15 cellular contexts compared by ENCODE assay signal in the genomic region with DNA sequence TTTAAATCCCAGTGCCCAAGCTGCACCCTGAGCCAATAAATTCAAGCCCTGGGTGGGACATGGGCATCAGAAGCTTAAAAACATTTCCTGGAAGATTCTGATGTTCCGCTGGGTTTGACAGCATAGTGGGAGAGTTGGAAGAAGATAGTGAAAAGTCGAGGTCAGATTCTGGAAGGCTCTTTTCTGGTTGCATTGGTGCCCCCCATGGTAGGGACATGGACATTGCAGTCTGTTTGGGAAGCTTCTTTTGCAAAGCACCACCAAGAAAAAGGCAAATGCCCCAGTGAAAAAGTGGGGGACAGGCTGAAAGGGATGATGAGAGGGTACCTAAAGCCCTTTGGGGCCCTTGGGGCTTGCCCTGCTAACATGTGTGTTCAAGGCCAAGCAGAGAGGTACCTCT. TPM values are rescaled to one million over a fixed set of nuclear protein-coding genes. Genes with fewer than 3 reads are reported as not detected.
A peak's percentile ranks its signal among the peaks of the same experiment; 100 is the strongest.
DNase-seq lines count a peak whose midpoint lies in the region; ATAC-seq and TF ChIP-seq lines count a peak whose summit lies in the region.
"Had no signal": no experiment of that assay in that cellular context is flagged by ENCODE, and none has a peak within 500 bp of the region (broad histone marks: within the 10 kb centered on the region; RNA-seq: fewer than 3 reads in every experiment).

No MANE protein-coding gene starts in this region.

- intact Hi-C loops in OCI-LY7 (cut with micrococcal nuclease; ENCODE audit: unreplicated experiment) = no loop called here
- intact Hi-C loops in CD4-positive, alpha-beta T cell (cut with DNase I, micrococcal nuclease) = no loop called here

- H3K4me1 Mint-ChIP-seq in endodermal cell = peaks cover 14% of the 10 kb centered on the region
- H3K4me1 Mint-ChIP-seq in neural crest cell = peaks cover 12% of the 10 kb centered on the region
- no peaks in the 10 kb centered on the region for H3K4me1 Mint-ChIP-seq in CD4-positive, alpha-beta T cell (ENCODE audit: low read depth)
- H3K4me1 Mint-ChIP-seq: activated CD4-positive, alpha-beta T cell treated with anti-CD3 and anti-CD28 coated beads, Interleukin-2, amount 10 ng/mL, durations not matched to agents 7 days and 5 days; naive thymus-derived CD8-positive, alpha-beta T cell had no signal

- H3K36me3 Mint-ChIP-seq in endodermal cell (ENCODE audit: low read depth) = peaks cover 24% of the 10 kb centered on the region
- H3K36me3 Mint-ChIP-seq in neural crest cell (ENCODE audit: low read depth) = no peaks in the 10 kb centered on the region
- no peaks in the 10 kb centered on the region for H3K36me3 Mint-ChIP-seq in CD4-positive, alpha-beta T cell (ENCODE audit: low read depth)
- H3K36me3 Mint-ChIP-seq: naive thymus-derived CD8-positive, alpha-beta T cell had no signal

- no peak overlapping the region for H3K4me3 ChIP-seq in GM06990 (replicated peaks; ENCODE audit: low read depth, low read length)
- no peak overlapping the region for H3K4me3 ChIP-seq in OCI-LY7 (ENCODE audit: low read depth, low read length, poor library complexity, severe bottlenecking)
- no peak overlapping the region for H3K4me3 ChIP-seq in endodermal cell (ENCODE audit: low read length)

- TF ChIP-seq CTCF in GM06990 (IDR thresholded peaks at IDR 0.05; ENCODE audit: insufficient read depth, low read length, poor library complexity, severe bottlenecking) (peak; percentile 31), OCI-LY7 (conservative IDR thresholded peaks at IDR 0.05; ENCODE audit: low read length) (peak; percentile 56), endodermal cell (conservative IDR thresholded peaks at IDR 0.05) (peak; percentile 71), neural crest cell (conservative IDR thresholded peaks at IDR 0.05) (peak; percentile 31)
- TF ChIP-seq CTCF in CD4-positive, alpha-beta T cell (IDR thresholded peaks at IDR 0.05) = no peak

- H3K27ac Mint-ChIP-seq in endodermal cell (no peak overlapping the region), neural crest cell (ENCODE audit: unreplicated experiment) (no peak overlapping the region)
- H3K27ac Mint-ChIP-seq in CD4-positive, alpha-beta T cell = no peak overlapping the region
- H3K27ac Mint-ChIP-seq: activated naive CD4-positive, alpha-beta T cell treated with anti-CD3 and anti-CD28 coated beads for 36 hours had no signal

- DNase-seq in GM06990 (ENCODE audit: extremely low read depth, insufficient read length) (no peak), OCI-LY7 (ENCODE audit: low spot score) (no peak), endodermal cell (peak; percentile 72), neural crest cell (ENCODE audit: low read depth, low spot score) (no peak), T-helper 9 cell (no peak)
- no peak for DNase-seq in CD4-positive, alpha-beta T cell
- DNase-seq: activated CD4-positive, alpha-beta T cell treated with anti-CD3 and anti-CD28 coated beads, Interleukin-2, amount 10 ng/mL, durations not matched to agents 7 days and 5 days; activated naive CD4-positive, alpha-beta T cell treated with anti-CD3 and anti-CD28 coated beads for 36 hours; KG1; naive thymus-derived CD8-positive, alpha-beta T cell; NCI-H226; SIG-M5; stimulated activated naive CD8-positive, alpha-beta T cell treated with anti-CD3 and anti-CD28 coated beads, Interleukin-15, Interleukin-2, amounts not matched to agents 100 U/mL and 50 U/mL, for 24 hours had no signal

- no peak overlapping the region for H2AFZ ChIP-seq in OCI-LY7 (ENCODE audit: low read length)

- POLR2A ChIA-PET in OCI-LY7 (lab: Charles Lee) = interaction anchor here (1.8 kb wide), 1 partner anchor 13 kb away, joined by 5 read pairs; no protein-coding TSS in a partner anchor
- POLR2A ChIA-PET in CD4-positive, alpha-beta T cell (lab: Charles Lee) = interaction anchor here (1.0 kb wide), 1 partner anchor 110 kb away, joined by 3 read pairs; no protein-coding TSS in a partner anchor

- H3K9me3 ChIP-seq in OCI-LY7 (ENCODE audit: low read length) (no peaks in the 10 kb centered on the region), endodermal cell (ENCODE audit: control insufficient read depth, low read length) (no peaks in the 10 kb centered on the region)
- no peaks in the 10 kb centered on the region for H3K9me3 ChIP-seq in CD4-positive, alpha-beta T cell (ENCODE audit: control insufficient read depth, low read length)

- H3K4me2 ChIP-seq in OCI-LY7 (ENCODE audit: low read length) = no peak overlapping the region

- H3K27ac ChIP-seq in OCI-LY7 (ENCODE audit: low read depth, low read length, poor library complexity, severe bottlenecking) = no peak overlapping the region
- H3K27ac ChIP-seq in endodermal cell (ENCODE audit: low read depth, low read length) = no peak overlapping the region
- no peak overlapping the region for H3K27ac ChIP-seq in CD4-positive, alpha-beta T cell (ENCODE audit: low read depth, low read length)

- H4K20me1 ChIP-seq in OCI-LY7 (ENCODE audit: insufficient read depth, low read length) = no peaks in the 10 kb centered on the region

- no peak overlapping the region for H3K4me3 Mint-ChIP-seq in endodermal cell
- H3K4me3 Mint-ChIP-seq in neural crest cell = no peak overlapping the region
- no peak overlapping the region for H3K4me3 Mint-ChIP-seq in CD4-positive, alpha-beta T cell
- H3K4me3 Mint-ChIP-seq: activated CD4-positive, alpha-beta T cell treated with anti-CD3 and anti-CD28 coated beads, Interleukin-2, amount 10 ng/mL, durations not matched to agents 7 days and 5 days; activated naive CD4-positive, alpha-beta T cell treated with anti-CD3 and anti-CD28 coated beads for 36 hours; naive thymus-derived CD8-positive, alpha-beta T cell had no signal

- H3K4me1 ChIP-seq in OCI-LY7 (ENCODE audit: insufficient read depth, low read length, poor library complexity, severe bottlenecking) (no peaks in the 10 kb centered on the region), endodermal cell (ENCODE audit: control insufficient read depth, insufficient read depth, low read length) (no peaks in the 10 kb centered on the region)

- H3K9me2 ChIP-seq in OCI-LY7 (ENCODE audit: insufficient read depth, low read length) = no peaks in the 10 kb centered on the region

- CTCF ChIA-PET in OCI-LY7 (lab: Charles Lee; ENCODE audit: unreplicated experiment) = interaction anchor here (0.6 kb wide), 1 partner anchor 1113 kb away, joined by 3 read pairs; no protein-coding TSS in a partner anchor
- CTCF ChIA-PET in CD4-positive, alpha-beta T cell (lab: Charles Lee) = no interaction called here

- no peak overlapping the region for H3K9ac ChIP-seq in endodermal cell (ENCODE audit: extremely low read depth, low read length, poor library complexity, severe bottlenecking)

- H3K9me3 Mint-ChIP-seq in endodermal cell (no peaks in the 10 kb centered on the region), neural crest cell (no peaks in the 10 kb centered on the region)
- no peaks in the 10 kb centered on the region for H3K9me3 Mint-ChIP-seq in CD4-positive, alpha-beta T cell
- H3K9me3 Mint-ChIP-seq: activated CD4-positive, alpha-beta T cell treated with anti-CD3 and anti-CD28 coated beads, Interleukin-2, amount 10 ng/mL, durations not matched to agents 7 days and 5 days; activated naive CD4-positive, alpha-beta T cell treated with anti-CD3 and anti-CD28 coated beads for 36 hours; naive thymus-derived CD8-positive, alpha-beta T cell had no signal

- WGBS in endodermal cell (ENCODE audit: insufficient coverage in 1 of 2, insufficient read length in 1 of 2), 2 experiments = 67 to 76% methylated on average over 1 to 2 of the region's 2 CpGs

- ATAC-seq in HG03039 (IDR thresholded peaks at IDR 0.05; ENCODE audit: unreplicated experiment) (no peak), GM19452 (IDR thresholded peaks at IDR 0.05; ENCODE audit: unreplicated experiment) (no peak)
- no peak for ATAC-seq in CD4-positive, alpha-beta T cell (ENCODE audit: poor library complexity)
- ATAC-seq: naive thymus-derived CD8-positive, alpha-beta T cell; stimulated activated naive CD8-positive, alpha-beta T cell treated with anti-CD3 and anti-CD28 coated beads, Interleukin-15, Interleukin-2, amounts not matched to agents 100 U/mL and 50 U/mL, for 24 hours had no signal

- no peaks in the 10 kb centered on the region for H3K27me3 ChIP-seq in GM06990 (replicated peaks; ENCODE audit: control insufficient read depth, insufficient read depth, low read length)
- no peaks in the 10 kb centered on the region for H3K27me3 ChIP-seq in endodermal cell (ENCODE audit: control insufficient read depth, insufficient read depth, low read length, poor library complexity, severe bottlenecking)
- H3K27me3 ChIP-seq in CD4-positive, alpha-beta T cell (ENCODE audit: control insufficient read depth, insufficient read depth, low read length) = no peaks in the 10 kb centered on the region

- BruUV-seq in OCI-LY7 (replicated peaks; lab: Mats Ljungman, UMichigan) = no TSS peak

- H3K27me3 Mint-ChIP-seq in endodermal cell (ENCODE audit: insufficient read depth) = no peaks in the 10 kb centered on the region
- H3K27me3 Mint-ChIP-seq in neural crest cell (ENCODE audit: low read depth) = no peaks in the 10 kb centered on the region
- H3K27me3 Mint-ChIP-seq in CD4-positive, alpha-beta T cell = no peaks in the 10 kb centered on the region
- H3K27me3 Mint-ChIP-seq: activated CD4-positive, alpha-beta T cell treated with anti-CD3 and anti-CD28 coated beads, Interleukin-2, amount 10 ng/mL, durations not matched to agents 7 days and 5 days had no signal

- H3K36me3 ChIP-seq in GM06990 (ENCODE audit: control insufficient read depth, insufficient read depth, low read length) = no peaks in the 10 kb centered on the region
- H3K36me3 ChIP-seq in OCI-LY7 (ENCODE audit: insufficient read depth, low read length) = no peaks in the 10 kb centered on the region
- peaks cover 20% of the 10 kb centered on the region for H3K36me3 ChIP-seq in endodermal cell (ENCODE audit: control insufficient read depth, insufficient read depth, low read length)

- no peaks in the 10 kb centered on the region for H3K79me2 ChIP-seq in OCI-LY7 (ENCODE audit: insufficient read depth, low read depth, low read length)

RNA-seq across cellular contexts. Expression of gene MERTK, which starts 21.0 kb away (rescaled TPM):
- total RNA-seq in OCI-LY7 (2014; rRNA removed; shearing (Covaris generic)) = 0.08 TPM in 1 of 2 replicates, not detected in the other
- total RNA-seq in OCI-LY7 (2022) = 0.22 and 0.38 TPM in 2 replicates
- total RNA-seq in endodermal cell = 10 to 100 TPM; 22.3 to 36.6 TPM
- 11.9 TPM for polyA plus RNA-seq in endodermal cell (2013, experiment 1 of 2)
- 10.9 TPM for polyA plus RNA-seq in endodermal cell (2013, experiment 2 of 2)
- 3.3 and 4.4 TPM in 2 replicates for total RNA-seq in neural crest cell
- under 1 TPM; 0.08 to 0.19 TPM for total RNA-seq in CD4-positive, alpha-beta T cell
- polyA plus RNA-seq: naive thymus-derived CD8-positive, alpha-beta T cell had no signal

RNA-seq across cellular contexts. Expression of gene ANAPC1, which starts 35.4 kb away (rescaled TPM):
- total RNA-seq in OCI-LY7 (2014; rRNA removed; shearing (Covaris generic)) = 103 and 151 TPM in 2 replicates
- total RNA-seq in OCI-LY7 (2022) (115 and 131 TPM in 2 replicates), endodermal cell (10 to 100 TPM; 74.5 to 79.9 TPM), neural crest cell (69.0 and 70.0 TPM in 2 replicates)
- 33.4 TPM for polyA plus RNA-seq in endodermal cell (2013, experiment 1 of 2)
- polyA plus RNA-seq in endodermal cell (2013, experiment 2 of 2) = 31.3 TPM
- 10 to 100 TPM; 34.0 to 39.5 TPM for total RNA-seq in CD4-positive, alpha-beta T cell
